Comparison of ENCODE assay signal across 16 cellular contexts in the genomic region with DNA sequence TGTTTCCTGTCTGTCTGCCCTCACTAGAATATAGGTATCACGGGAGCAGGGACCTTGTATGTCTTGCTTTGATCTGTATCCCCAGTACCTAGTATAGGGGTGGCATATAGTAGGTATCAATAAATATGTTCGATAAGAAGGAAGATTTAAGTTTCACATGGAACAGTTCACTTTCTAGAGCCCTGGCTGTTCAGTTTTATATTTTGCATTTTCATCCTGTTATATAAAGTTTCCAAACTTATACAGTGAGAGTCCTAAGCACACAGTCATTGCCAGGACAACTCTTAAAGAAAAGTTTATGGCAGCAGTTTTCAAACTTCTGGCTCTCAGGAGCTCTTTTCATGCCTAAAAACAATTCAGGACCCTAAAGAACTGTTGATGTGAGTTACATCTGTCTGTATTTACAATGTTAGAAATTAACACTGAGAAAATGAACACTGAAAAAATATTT. TPM values are rescaled to one million over a fixed set of nuclear protein-coding genes. Genes with fewer than 3 reads are reported as not detected.
DNase-seq lines count a peak whose midpoint lies in the region; ATAC-seq, FAIRE-seq and TF ChIP-seq lines count a peak whose summit lies in the region.
"Had no signal": no experiment of that assay in that cellular context is flagged by ENCODE, and none has a peak within 500 bp of the region (broad histone marks: within the 10 kb centered on the region; RNA-seq: fewer than 3 reads in every experiment).

No MANE protein-coding gene starts in this region.

- no peaks in the 10 kb centered on the region for H3K79me2 ChIP-seq in HepG2 (ENCODE audit: insufficient read depth, low read length)

- H3K27ac ChIP-seq in HepG2 (ENCODE audit: extremely low read length, insufficient read depth, low read length) (peak overlapping the region; percentile 27), right lobe of liver (no peak overlapping the region), tibial artery (peak overlapping the region; percentile 85 to 94)
- H3K27ac ChIP-seq: RWPE1 had no signal

- CTCF ChIA-PET in HepG2 (lab: Yijun Ruan, JAX; ENCODE audit: low intra/inter-chr PET ratio, low total read pairs): no interaction called here

- H3K4me1 Mint-ChIP-seq in activated T-helper 17 cell treated with anti-CD3 and anti-CD28 coated beads, Interleukin-2, amount 50 U/mL, for 72 hours: peaks cover 27% of the 10 kb centered on the region
- peaks cover 38 to 92% (median 64%) of the 10 kb centered on the region in 4 donors for H3K4me1 Mint-ChIP-seq in naive thymus-derived CD8-positive, alpha-beta T cell

- no peaks in the 10 kb centered on the region for H4K20me1 ChIP-seq in HepG2 (ENCODE audit: insufficient read depth, low read length)

- WGBS in HepG2 (ENCODE audit: low lambda C conversion rate): 45% methylated on average over 2 of the region's 2 CpGs
- WGBS in right lobe of liver (ENCODE audit: insufficient coverage, low coverage, low lambda C conversion rate, missing lambda C conversion rate): 79% methylated on average over 2 of the region's 2 CpGs

- no peak for DNase-seq in HepG2 (ENCODE audit: low spot score)
- DNase-seq in right lobe of liver: no peak
- no peak for DNase-seq in naive thymus-derived CD8-positive, alpha-beta T cell
- no peak for DNase-seq in tibial artery
- no peak for DNase-seq in urothelium cell line (ENCODE audit: low spot score)
- no peak for DNase-seq in pons (ENCODE audit: low spot score)
- DNase-seq in D341Med (ENCODE audit: low spot score): no peak
- DNase-seq: activated CD4-positive, alpha-beta T cell treated with anti-CD3 and anti-CD28 coated beads, Interleukin-2, amount 50 U/mL, for 4 hours; DMS79 treated with DMSO at 0.1 percent for 48 hours; glutamatergic neuron; MG63; retina; uterus had no signal

- intact Hi-C loops in HepG2 (cut with micrococcal nuclease; ENCODE audit: unreplicated experiment): loop anchor here (2.0 kb wide), 1 partner anchor 14 kb away; a partner anchor contains a TSS
- intact Hi-C loops in right lobe of liver (cut with DNase I): no loop called here
- intact Hi-C loops in tibial artery (cut with DNase I; ENCODE audit: low total_unique reads): no loop called here

- peak overlapping the region; percentile 95 for H3K27ac Mint-ChIP-seq in activated T-helper 17 cell treated with anti-CD3 and anti-CD28 coated beads, Interleukin-2, amount 50 U/mL, for 72 hours
- H3K27ac Mint-ChIP-seq in naive thymus-derived CD8-positive, alpha-beta T cell: peak overlapping the region in 6 of 10 donors; percentile 23 to 94 (median 64)
- H3K27ac Mint-ChIP-seq: GM23338 had no signal

- H3K9ac ChIP-seq in HepG2 (ENCODE audit: insufficient read depth, low read depth, low read length): no peak overlapping the region

- BruUV-seq in HepG2 (replicated peaks; lab: Mats Ljungman, UMichigan): no TSS peak

- peaks cover 92% of the 10 kb centered on the region for H3K4me1 ChIP-seq in HepG2 (ENCODE audit: insufficient read depth, low read length)
- H3K4me1 ChIP-seq in right lobe of liver: peaks cover 0 to 27% (median 0%) of the 10 kb centered on the region in 4 donors
- peaks cover 0 to 96% (median 47%) of the 10 kb centered on the region in 4 donors for H3K4me1 ChIP-seq in tibial artery

- no peaks in the 10 kb centered on the region for H3K27me3 Mint-ChIP-seq in activated T-helper 17 cell treated with anti-CD3 and anti-CD28 coated beads, Interleukin-2, amount 50 U/mL, for 72 hours
- no peaks in the 10 kb centered on the region for H3K27me3 Mint-ChIP-seq in naive thymus-derived CD8-positive, alpha-beta T cell

- ATAC-seq in HepG2: peak; percentile 49
- no peak for ATAC-seq in right lobe of liver
- ATAC-seq in activated T-helper 17 cell treated with anti-CD3 and anti-CD28 coated beads, Interleukin-2, amount 50 U/mL, for 72 hours (replicated peaks): no peak
- no peak for ATAC-seq in naive thymus-derived CD8-positive, alpha-beta T cell
- ATAC-seq: GM23338 had no signal

- H3K4me3 ChIP-seq in HepG2 (replicated peaks in 1 of 3; ENCODE audit: insufficient read depth in 1 of 3, low read depth in 2 of 3, low read length in 3 of 3): no peak overlapping the region
- H3K4me3 ChIP-seq in right lobe of liver: no peak overlapping the region
- H3K4me3 ChIP-seq in tibial artery: no peak overlapping the region
- H3K4me3 ChIP-seq: GM23338, MG63, uterus had no signal

- H3K36me3 ChIP-seq in HepG2 (replicated peaks in 1 of 2; ENCODE audit: control insufficient read depth in 1 of 2, insufficient read depth in 2 of 2, low read length in 2 of 2) (0 out of 5 replicates have a peak, but pooled peaks cover 0 to 4% of the 10 kb centered on the region in 2 experiments), right lobe of liver (no peaks in the 10 kb centered on the region), tibial artery (peaks cover 0 to 4% (median 0%) of the 10 kb centered on the region in 3 donors)
- H3K36me3 ChIP-seq: MG63, uterus had no signal

- no peaks in the 10 kb centered on the region for H3K9me3 Mint-ChIP-seq in activated T-helper 17 cell treated with anti-CD3 and anti-CD28 coated beads, Interleukin-2, amount 50 U/mL, for 72 hours
- H3K9me3 Mint-ChIP-seq in naive thymus-derived CD8-positive, alpha-beta T cell: no peaks in the 10 kb centered on the region
- H3K9me3 Mint-ChIP-seq: GM23338 had no signal

- POLR2A ChIA-PET in HepG2 (lab: Yijun Ruan, JAX): interaction anchor here (12.6 kb wide), 1 partner anchor 13 kb away, joined by 120 read pairs; a partner anchor contains a TSS
- POLR2A ChIA-PET in naive thymus-derived CD8-positive, alpha-beta T cell (lab: Charles Lee): interaction anchor here (0.9 to 5.4 kb wide), 2 partner anchors 9 to 13 kb away, joined by 3 to 65 read pairs; a partner anchor contains a TSS

- H2AFZ ChIP-seq in HepG2 (ENCODE audit: low read length): no peak overlapping the region
- H2AFZ ChIP-seq: GM23338 had no signal

- H3K36me3 Mint-ChIP-seq in activated T-helper 17 cell treated with anti-CD3 and anti-CD28 coated beads, Interleukin-2, amount 50 U/mL, for 72 hours (ENCODE audit: low read depth): peaks cover 17% of the 10 kb centered on the region
- H3K36me3 Mint-ChIP-seq in naive thymus-derived CD8-positive, alpha-beta T cell: peaks cover 0 to 17% (median 9%) of the 10 kb centered on the region in 3 donors

- no peak for TF ChIP-seq CTCF in HepG2 (CRISPR knock-in tag; IDR thresholded peaks at IDR 0.05)
- TF ChIP-seq CTCF in right lobe of liver (IDR thresholded peaks at IDR 0.05): no peak
- no peak for TF ChIP-seq CTCF in tibial artery (IDR thresholded peaks at IDR 0.05)

- in situ Hi-C loops in HepG2 (cut with HindIII; ENCODE audit: extremely low pct_ligation_motif_present, low pct_unique_long_range_greater_than_20kb): no loop called here

- H3K9me3 ChIP-seq in HepG2 (ENCODE audit: low read length): no peaks in the 10 kb centered on the region
- H3K9me3 ChIP-seq in right lobe of liver: no peaks in the 10 kb centered on the region
- no peaks in the 10 kb centered on the region for H3K9me3 ChIP-seq in tibial artery
- H3K9me3 ChIP-seq: MG63, uterus had no signal

- FAIRE-seq in HepG2 (lab: Jason Lieb, UNC) (no peak), urothelium cell line (lab: Jason Lieb, UNC) (no peak)

- no peaks in the 10 kb centered on the region for H3K27me3 ChIP-seq in HepG2 (ENCODE audit: control insufficient read depth in 1 of 2, insufficient read depth in 2 of 2, low read length in 2 of 2)
- no peaks in the 10 kb centered on the region for H3K27me3 ChIP-seq in right lobe of liver
- H3K27me3 ChIP-seq in tibial artery: no peaks in the 10 kb centered on the region
- H3K27me3 ChIP-seq: MG63, uterus had no signal

- peak overlapping the region; percentile 47; the same call in 1 of the 2 replicates for H3K4me2 ChIP-seq in HepG2 (ENCODE audit: low read depth, low read length)
- H3K4me2 ChIP-seq: GM23338 had no signal

- TF ChIP-seq EP300 in HepG2 (IDR thresholded peaks at IDR 0.05; ENCODE audit: low read depth in 2 of 2, low read length in 2 of 2) (no peak), HepG2 (CRISPR knock-in tag; IDR thresholded peaks at IDR 0.05; ENCODE audit: borderline replicate concordance) (no peak)

- peak overlapping the region; percentile 95 for H3K4me3 Mint-ChIP-seq in activated T-helper 17 cell treated with anti-CD3 and anti-CD28 coated beads, Interleukin-2, amount 50 U/mL, for 72 hours
- H3K4me3 Mint-ChIP-seq in naive thymus-derived CD8-positive, alpha-beta T cell: peak overlapping the region in 6 of 10 donors; percentile 3 to 57 (median 28)
- H3K4me3 Mint-ChIP-seq: GM23338 had no signal

- TF ChIP-seq POLR2A in HepG2 (IDR thresholded peaks at IDR 0.05; ENCODE audit: insufficient read depth in 1 of 2, low read depth in 2 of 2, low read length in 2 of 2) (no peak), right lobe of liver (IDR thresholded peaks at IDR 0.05) (no peak)

- TF ChIP-seq RAD21 in HepG2 (CRISPR knock-in tag; IDR thresholded peaks at IDR 0.05): no peak

RNA-seq across cellular contexts. Expression of a gene that starts 13.4 kb away (rescaled TPM):
- total RNA-seq in HepG2 (2016; rRNA removed; fragmentation: Illumina TruSeq; extraction: Trizol): 10.1 and 11.4 TPM in 2 replicates
- 1.5 and 2.1 TPM in 2 replicates for total RNA-seq in HepG2 (2016; cell fraction: cytosol; rRNA removed; fragmentation: Illumina TruSeq; extraction: Trizol; ENCODE audit: low read depth)
- total RNA-seq in HepG2 (2016; cell fraction: insoluble cytoplasmic fraction; rRNA removed; fragmentation: Illumina TruSeq; extraction: Trizol): 11.8 and 12.0 TPM in 2 replicates
- 3.9 and 4.1 TPM in 2 replicates for total RNA-seq in HepG2 (2016; cell fraction: membrane; rRNA removed; fragmentation: Illumina TruSeq; extraction: Trizol)
- 32.1 and 34.1 TPM in 2 replicates for total RNA-seq in HepG2 (2016; cell fraction: nucleus; rRNA removed; fragmentation: Illumina TruSeq; extraction: Trizol)
- 6.3 and 10.0 TPM in 2 replicates for polyA plus RNA-seq in HepG2 (2011; rRNA removed)
- 4.4 and 4.5 TPM in 2 replicates for polyA plus RNA-seq in HepG2 (2011; cell fraction: cytosol; rRNA removed)
- polyA plus RNA-seq in HepG2 (2011; cell fraction: nucleus; rRNA removed): 9.3 and 10.4 TPM in 2 replicates
- 9.7 and 13.7 TPM in 2 replicates for polyA plus RNA-seq in HepG2 (2012)
- 0.59 and 0.74 TPM in 2 replicates for polyA plus RNA-seq in HepG2 (2016; cell fraction: cytosol; fragmentation: Illumina TruSeq; extraction: Trizol; ENCODE audit: low read depth)
- 5.4 and 5.7 TPM in 2 replicates for polyA plus RNA-seq in HepG2 (2016; cell fraction: insoluble cytoplasmic fraction; fragmentation: Illumina TruSeq; extraction: Trizol; ENCODE audit: low read depth)
- polyA plus RNA-seq in HepG2 (2016; cell fraction: membrane; fragmentation: Illumina TruSeq; extraction: Trizol; ENCODE audit: low read depth): 0.90 and 1.2 TPM in 2 replicates
- polyA plus RNA-seq in HepG2 (2016; cell fraction: nucleus; fragmentation: Illumina TruSeq; extraction: Trizol; ENCODE audit: insufficient read depth, low read depth): 12.6 and 14.0 TPM in 2 replicates
- polyA minus RNA-seq in HepG2 (2011; rRNA and poly(A)+ RNA removed; ENCODE audit: low replicate concordance): 31.4 and 330 TPM in 2 replicates
- polyA minus RNA-seq in HepG2 (2011; cell fraction: cytosol; rRNA and poly(A)+ RNA removed): 12.1 and 15.5 TPM in 2 replicates
- 75.3 and 85.2 TPM in 2 replicates for polyA minus RNA-seq in HepG2 (2011; cell fraction: nucleus; rRNA and poly(A)+ RNA removed)
- total RNA-seq in right lobe of liver: 10 to 100 TPM in 4 of 6 experiments, 1 to 10 TPM in 2; 6.5 to 16.2 (median 11.5) TPM
- total RNA-seq in activated T-helper 17 cell treated with anti-CD3 and anti-CD28 coated beads, Interleukin-2, amount 50 U/mL, for 72 hours: 10 to 100 TPM; 78.5 to 84.6 TPM
- 10 to 100 TPM; 78.7 to 80.4 TPM for total RNA-seq in naive thymus-derived CD8-positive, alpha-beta T cell
- 10 to 100 TPM in 1 of 3 donors, 1 to 10 TPM in 2; 8.3 to 10.6 (median 9.7) TPM for polyA plus RNA-seq in naive thymus-derived CD8-positive, alpha-beta T cell

RNA-seq across cellular contexts. Expression of a gene that starts 39.5 kb away (rescaled TPM):
- total RNA-seq in HepG2 (2016; rRNA removed; fragmentation: Illumina TruSeq; extraction: Trizol) (14.1 and 28.9 TPM in 2 replicates), right lobe of liver (10 to 100 TPM; 15.9 to 32.4 (median 21.3) TPM)
- 9.1 and 10.4 TPM in 2 replicates for total RNA-seq in HepG2 (2016; cell fraction: cytosol; rRNA removed; fragmentation: Illumina TruSeq; extraction: Trizol; ENCODE audit: low read depth)
- total RNA-seq in HepG2 (2016; cell fraction: insoluble cytoplasmic fraction; rRNA removed; fragmentation: Illumina TruSeq; extraction: Trizol): 15.7 and 30.9 TPM in 2 replicates
- 10.4 and 11.0 TPM in 2 replicates for total RNA-seq in HepG2 (2016; cell fraction: membrane; rRNA removed; fragmentation: Illumina TruSeq; extraction: Trizol)
- 35.9 and 39.6 TPM in 2 replicates for total RNA-seq in HepG2 (2016; cell fraction: nucleus; rRNA removed; fragmentation: Illumina TruSeq; extraction: Trizol)
- polyA plus RNA-seq in HepG2 (2011; rRNA removed): 18.5 and 19.4 TPM in 2 replicates
- polyA plus RNA-seq in HepG2 (2011; cell fraction: cytosol; rRNA removed): 25.4 and 26.1 TPM in 2 replicates
- 23.9 and 25.8 TPM in 2 replicates for polyA plus RNA-seq in HepG2 (2011; cell fraction: nucleus; rRNA removed)
- polyA plus RNA-seq in HepG2 (2012): 13.5 and 16.1 TPM in 2 replicates
- polyA plus RNA-seq in HepG2 (2016; cell fraction: cytosol; fragmentation: Illumina TruSeq; extraction: Trizol; ENCODE audit: low read depth): 2.1 and 2.6 TPM in 2 replicates
- 11.5 and 12.3 TPM in 2 replicates for polyA plus RNA-seq in HepG2 (2016; cell fraction: insoluble cytoplasmic fraction; fragmentation: Illumina TruSeq; extraction: Trizol; ENCODE audit: low read depth)
- polyA plus RNA-seq in HepG2 (2016; cell fraction: membrane; fragmentation: Illumina TruSeq; extraction: Trizol; ENCODE audit: low read depth): 4.8 and 5.8 TPM in 2 replicates
- polyA plus RNA-seq in HepG2 (2016; cell fraction: nucleus; fragmentation: Illumina TruSeq; extraction: Trizol; ENCODE audit: insufficient read depth, low read depth): 26.9 and 28.6 TPM in 2 replicates
- 41.6 and 45.0 TPM in 2 replicates for polyA minus RNA-seq in HepG2 (2011; rRNA and poly(A)+ RNA removed; ENCODE audit: low replicate concordance)
- 10.6 and 13.7 TPM in 2 replicates for polyA minus RNA-seq in HepG2 (2011; cell fraction: cytosol; rRNA and poly(A)+ RNA removed)
- polyA minus RNA-seq in HepG2 (2011; cell fraction: nucleus; rRNA and poly(A)+ RNA removed): 63.1 and 66.0 TPM in 2 replicates
- 1 to 10 TPM; 5.9 to 7.6 TPM for total RNA-seq in activated T-helper 17 cell treated with anti-CD3 and anti-CD28 coated beads, Interleukin-2, amount 50 U/mL, for 72 hours
- total RNA-seq in naive thymus-derived CD8-positive, alpha-beta T cell: 10 to 100 TPM; 13.7 to 14.2 TPM
- 10 to 100 TPM; 23.4 to 36.4 (median 30.6) TPM for polyA plus RNA-seq in naive thymus-derived CD8-positive, alpha-beta T cell

Comparison
In these comparisons a context has a peak if more than half of its experiments do, and no peak if none do; other contexts are left out.
1. H3K27ac ChIP-seq: peak in HepG2 (single experiment) and tibial artery (2 of 2); none in right lobe of liver (0 of 3).